Comparison of ENCODE assay signal across 1 cellular context in genomic region chr16:89657442-89658220, GRCh38.
TF ChIP-seq lines count a peak whose summit lies in the region.

TSS of gene CHMP1A (minus strand) at chr16:89657708. CDS start at chr16:89657588, 120 bp downstream.
TSS of gene SPATA33 (plus strand) at chr16:89657836. CDS start at chr16:89657912, 76 bp downstream.

TF ChIP-seq in HepG2, 621 proteins besides CTCF, POLR2A, EP300 and RAD21 (continued from another document and continues in another):
- no peak for TF ChIP-seq SIX1 (CRISPR knock-in tag; IDR thresholded peaks at IDR 0.05; ENCODE audit: borderline replicate concordance)
- TF ChIP-seq SAP130 (CRISPR knock-in tag; IDR thresholded peaks at IDR 0.05; ENCODE audit: low read depth), result peak; percentile 99
- TF ChIP-seq FOXO1 (CRISPR knock-in tag; IDR thresholded peaks at IDR 0.05), result no peak; the same call in 1 of the 2 replicates
- peak; percentile 48; the same call in 1 of the 2 replicates for TF ChIP-seq RFXAP (CRISPR knock-in tag; IDR thresholded peaks at IDR 0.05; ENCODE audit: borderline replicate concordance)
- TF ChIP-seq ZUFSP (CRISPR knock-in tag; IDR thresholded peaks at IDR 0.05; ENCODE audit: borderline replicate concordance), result no peak
- no peak for TF ChIP-seq SMARCE1 (IDR thresholded peaks at IDR 0.05; ENCODE audit: borderline replicate concordance)
- peak; percentile 54; the same call in 1 of the 2 replicates for TF ChIP-seq SIX4 (CRISPR knock-in tag; IDR thresholded peaks at IDR 0.05)
- TF ChIP-seq KMT2B (CRISPR knock-in tag; IDR thresholded peaks at IDR 0.05), result peak; percentile 95
- TF ChIP-seq SALL1 (CRISPR knock-in tag; IDR thresholded peaks at IDR 0.05), result peak; percentile 68
- no peak for TF ChIP-seq SMAD3 (CRISPR knock-in tag; IDR thresholded peaks at IDR 0.05)
- TF ChIP-seq SCMH1 (CRISPR knock-in tag; IDR thresholded peaks at IDR 0.05; ENCODE audit: borderline replicate concordance), result no peak
- TF ChIP-seq KLF12 (CRISPR knock-in tag; IDR thresholded peaks at IDR 0.05; ENCODE audit: borderline replicate concordance), result peak; percentile 87
- peak; percentile 19; the same call in 1 of the 2 replicates for TF ChIP-seq TMF1 (CRISPR knock-in tag; IDR thresholded peaks at IDR 0.05; ENCODE audit: low read depth)
- TF ChIP-seq CEBPG (CRISPR knock-in tag; IDR thresholded peaks at IDR 0.05), result peak; percentile 18; the same call in 1 of the 2 replicates
- TF ChIP-seq ZKSCAN1 (IDR thresholded peaks at IDR 0.05; ENCODE audit: low read length), result no peak
- peak; percentile 65 for TF ChIP-seq ARID5B (CRISPR knock-in tag; IDR thresholded peaks at IDR 0.05)
- no peak for TF ChIP-seq ZKSCAN5 (CRISPR knock-in tag; IDR thresholded peaks at IDR 0.05)
- TF ChIP-seq ZNF646 (CRISPR knock-in tag; IDR thresholded peaks at IDR 0.05), result no peak
- TF ChIP-seq ZNF512B (CRISPR knock-in tag; IDR thresholded peaks at IDR 0.05; ENCODE audit: borderline replicate concordance), result 0 out of 2 replicates have a peak, but pooled peaks have one; percentile 33
- 0 out of 2 replicates have a peak, but pooled peaks have one; percentile 36 for TF ChIP-seq RERE (CRISPR knock-in tag; IDR thresholded peaks at IDR 0.05; ENCODE audit: low read depth)
- no peak for TF ChIP-seq ZBTB20 (CRISPR knock-in tag; IDR thresholded peaks at IDR 0.05; ENCODE audit: borderline replicate concordance, low read depth)
- peak; percentile 48; the same call in 1 of the 2 replicates for TF ChIP-seq MYNN (CRISPR knock-in tag; IDR thresholded peaks at IDR 0.05; ENCODE audit: low read depth)
- TF ChIP-seq STAT6 (CRISPR knock-in tag; IDR thresholded peaks at IDR 0.05; ENCODE audit: borderline replicate concordance), result peak; percentile 59; the same call in 1 of the 2 replicates
- no peak; the same call in 1 of the 2 replicates for TF ChIP-seq ZFP90 (CRISPR knock-in tag; IDR thresholded peaks at IDR 0.05; ENCODE audit: borderline replicate concordance)
- no peak for TF ChIP-seq STAT5B (CRISPR knock-in tag; IDR thresholded peaks at IDR 0.05)
- no peak for TF ChIP-seq ZNF292 (CRISPR knock-in tag; IDR thresholded peaks at IDR 0.05; ENCODE audit: borderline replicate concordance, low read depth)
- no peak for TF ChIP-seq ZNF10 (CRISPR knock-in tag; IDR thresholded peaks at IDR 0.05; ENCODE audit: borderline replicate concordance, low read depth)
